In genomic region chr13:46386426-46386995, GRCh38 we compare ENCODE assay signal across 9 cellular contexts. TPM values are rescaled to one million over a fixed set of nuclear protein-coding genes. Genes with fewer than 3 reads are reported as not detected.
DNase-seq lines count a peak whose midpoint lies in the region; ATAC-seq and TF ChIP-seq lines count a peak whose summit lies in the region.
"Had no signal": no experiment of that assay in that cellular context is flagged by ENCODE, and none has a peak within 500 bp of the region (broad histone marks: within the 10 kb centered on the region; RNA-seq: fewer than 3 reads in every experiment).

No MANE protein-coding gene starts in this region.

- H3K9me3 Mint-ChIP-seq in activated CD4-positive, alpha-beta memory T cell treated with anti-CD3 and anti-CD28 coated beads, Interleukin-2, amount 10 ng/mL, durations not matched to agents 7 days and 5 days: no peaks in the 10 kb centered on the region

- H3K27ac Mint-ChIP-seq in activated CD4-positive, alpha-beta memory T cell treated with anti-CD3 and anti-CD28 coated beads, Interleukin-2, amount 10 ng/mL, durations not matched to agents 7 days and 5 days: no peak overlapping the region

- H3K9me3 ChIP-seq in iPS-18a (ENCODE audit: control insufficient read depth, low read depth, low read length): no peaks in the 10 kb centered on the region
- H3K9me3 ChIP-seq in adrenal gland (replicated peaks in 1 of 3): no peaks in the 10 kb centered on the region

- H3K27ac ChIP-seq in iPS-18a (ENCODE audit: low read length) (no peak overlapping the region), skin epidermis (peak overlapping the region; percentile 10 to 82 (median 64)), adrenal gland (peak overlapping the region in 2 of 5 donors; percentile 16 to 60)

- peaks cover 46% of the 10 kb centered on the region for H3K27me3 Mint-ChIP-seq in activated CD4-positive, alpha-beta memory T cell treated with anti-CD3 and anti-CD28 coated beads, Interleukin-2, amount 10 ng/mL, durations not matched to agents 7 days and 5 days

- no peak overlapping the region for H3K9ac ChIP-seq in iPS-18a (ENCODE audit: low read length)

- TF ChIP-seq POLR2A in adrenal gland (IDR thresholded peaks at IDR 0.05): no peak

- H3K4me1 ChIP-seq in iPS-18a (ENCODE audit: control insufficient read depth, low read depth, low read length) (peaks cover 8% of the 10 kb centered on the region), adrenal gland (replicated peaks in 1 of 2) (no peaks in the 10 kb centered on the region)

- 5 to 7% (median 6%) methylated on average over 19 to 34 of the region's 34 CpGs for WGBS in adrenal gland, 4 donors

- intact Hi-C loops in adrenal gland (cut with DNase I): no loop called here

- POLR2A ChIA-PET in activated CD4-positive, alpha-beta memory T cell treated with anti-CD3 and anti-CD28 coated beads, Interleukin-2, amount 10 ng/mL, durations not matched to agents 7 days and 5 days (lab: Charles Lee): no interaction called here

- H3K27me3 ChIP-seq in H7 (ENCODE audit: control insufficient read depth, insufficient read depth, low read length) (peaks cover 44% of the 10 kb centered on the region), iPS-18a (ENCODE audit: control insufficient read depth, insufficient read depth, low read length) (peaks cover 50% of the 10 kb centered on the region), adrenal gland (peaks cover 10% of the 10 kb centered on the region)

- H3K4me1 Mint-ChIP-seq in activated CD4-positive, alpha-beta memory T cell treated with anti-CD3 and anti-CD28 coated beads, Interleukin-2, amount 10 ng/mL, durations not matched to agents 7 days and 5 days: peaks cover 21% of the 10 kb centered on the region

- DNase-seq in H7: peak; percentile 56
- DNase-seq in activated CD4-positive, alpha-beta memory T cell treated with anti-CD3 and anti-CD28 coated beads, Interleukin-2, amount 10 ng/mL, durations not matched to agents 7 days and 5 days: no peak
- DNase-seq in NCI-H2227 treated with DMSO at 0.1 percent for 48 hours (lab: John Stamatoyannopoulos, UW): no peak
- no peak for DNase-seq in putamen (ENCODE audit: low spot score)
- DNase-seq in adrenal gland: no peak
- DNase-seq: activated gamma-delta T cell treated with Interleukin-2 at 50 U/mL for 16 hours had no signal

- H3K4me3 Mint-ChIP-seq in activated CD4-positive, alpha-beta memory T cell treated with anti-CD3 and anti-CD28 coated beads, Interleukin-2, amount 10 ng/mL, durations not matched to agents 7 days and 5 days: peak overlapping the region; percentile 49

- H3K36me3 Mint-ChIP-seq in activated CD4-positive, alpha-beta memory T cell treated with anti-CD3 and anti-CD28 coated beads, Interleukin-2, amount 10 ng/mL, durations not matched to agents 7 days and 5 days (ENCODE audit: low read depth): no peaks in the 10 kb centered on the region

- no peak for TF ChIP-seq CTCF in adrenal gland (IDR thresholded peaks at IDR 0.05)

- H3K4me3 ChIP-seq in H7 (ENCODE audit: insufficient read depth, low read depth, low read length) (peak overlapping the region; percentile 64), iPS-18a (ENCODE audit: low read length) (peak overlapping the region; percentile 83), skin epidermis (peak overlapping the region; percentile 24 to 53 (median 45)), adrenal gland (peak overlapping the region in 1 of 4 donors; percentile 42)

- CTCF ChIA-PET in activated CD4-positive, alpha-beta memory T cell treated with anti-CD3 and anti-CD28 coated beads, Interleukin-2, amount 10 ng/mL, durations not matched to agents 7 days and 5 days (lab: Charles Lee): no interaction called here

- no peak for ATAC-seq in HG03457 (IDR thresholded peaks at IDR 0.05; ENCODE audit: unreplicated experiment)

- H3K36me3 ChIP-seq in H7 (replicated peaks; ENCODE audit: control insufficient read depth, insufficient read depth, low read length) (no peaks in the 10 kb centered on the region), iPS-18a (ENCODE audit: control insufficient read depth, low read depth, low read length) (no peaks in the 10 kb centered on the region), adrenal gland (replicated peaks in 1 of 2) (no peaks in the 10 kb centered on the region)

RNA-seq across cellular contexts. Expression of gene RUBCNL, which starts 0.5 kb away (rescaled TPM):
- total RNA-seq in H7 (2014; rRNA removed; shearing (Covaris generic)): 3.2 and 5.6 TPM in 2 replicates
- not detected for total RNA-seq in activated CD4-positive, alpha-beta memory T cell treated with anti-CD3 and anti-CD28 coated beads, Interleukin-2, amount 10 ng/mL, durations not matched to agents 7 days and 5 days
- 1 to 10 TPM; 1.1 to 7.9 (median 3.6) TPM for total RNA-seq in adrenal gland
- polyA plus RNA-seq in adrenal gland: 1 to 10 TPM in 2 of 3 donors, under 1 TPM in 1; 0.81 to 2.9 (median 2.3) TPM
